In the genomic region with DNA sequence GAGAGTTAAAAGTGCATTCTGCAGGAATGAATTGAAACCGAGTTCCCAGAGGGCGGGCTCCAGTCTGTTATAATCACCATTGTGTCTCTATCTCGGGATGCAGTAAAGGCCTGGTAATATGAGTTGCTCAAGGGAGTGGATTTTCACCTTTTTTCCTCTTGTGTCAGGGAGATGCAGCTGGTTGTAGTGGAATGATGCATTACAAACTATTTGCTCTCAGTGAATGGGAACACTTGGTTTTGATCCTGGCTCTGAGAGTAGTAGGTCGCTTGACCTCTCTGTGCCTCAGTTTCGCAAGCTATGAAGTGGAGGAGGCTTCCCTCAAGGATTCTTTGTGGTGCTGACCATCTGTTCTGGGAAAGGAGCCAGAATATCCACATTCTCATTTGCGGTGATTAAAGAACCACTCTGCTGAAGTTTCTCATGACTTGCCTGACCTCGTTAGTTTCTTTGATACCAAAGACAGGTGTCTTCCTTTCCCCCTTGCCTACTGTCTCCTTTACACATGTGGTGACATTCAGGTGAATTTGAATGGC, we compare ENCODE assay signal across 10 cellular contexts.
A peak's percentile ranks its signal among the peaks of the same experiment; 100 is the strongest.
DNase-seq lines count a peak whose midpoint lies in the region; ATAC-seq and TF ChIP-seq lines count a peak whose summit lies in the region.
"Had no signal": no experiment of that assay in that cellular context is flagged by ENCODE, and none has a peak within 500 bp of the region (broad histone marks: within the 10 kb centered on the region; RNA-seq: fewer than 3 reads in every experiment).

No MANE protein-coding gene starts in this region.

- peaks cover 35% of the 10 kb centered on the region for H3K4me1 Mint-ChIP-seq in central memory CD8-positive, alpha-beta T cell
- H3K4me1 Mint-ChIP-seq in mesothelial cell of epicardium (peaks cover 48% of the 10 kb centered on the region), immature natural killer cell (peaks cover 23 to 34% of the 10 kb centered on the region in 2 donors)

- H3K14ac ChIP-seq in IMR-90 (replicated peaks; ENCODE audit: low read depth, low read length): no peak overlapping the region

- peaks cover 0 to 29% of the 10 kb centered on the region in 2 experiments; a peak in 2 of 4 replicates for H3K79me1 ChIP-seq in IMR-90 (ENCODE audit: low read depth in 1 of 2, low read length in 2 of 2)

- peaks cover 0 to 16% (median 0%) of the 10 kb centered on the region in 11 experiments; a peak in 2 of 22 replicates for H3K36me3 ChIP-seq in BLaER1 treated with 17β-estradiol and CSF1 and Interleukin-3, amounts not matched to agents 10 nM and 100 nM
- no peaks in the 10 kb centered on the region for H3K36me3 ChIP-seq in IMR-90 (ENCODE audit: control insufficient read depth, insufficient read depth, low read length)

- TF ChIP-seq POLR2A in IMR-90 (IDR thresholded peaks at IDR 0.05; ENCODE audit: low read depth, low read length): no peak

- CTCF ChIA-PET in IMR-90 (lab: Yijun Ruan, JAX): no interaction called here

- DNase-seq in IMR-90 (peak; percentile 95), mesothelial cell of epicardium (ENCODE audit: low spot score in 2 of 2, unreplicated experiment in 2 of 2) (no peak), immature natural killer cell (no peak), GM13976 (ENCODE audit: low spot score) (no peak), midbrain (lab: John Stamatoyannopoulos, UW) (no peak)
- DNase-seq in central memory CD8-positive, alpha-beta T cell (ENCODE audit: low spot score in 2 of 2): no peak
- DNase-seq: amniotic stem cell, NCI-H1048 had no signal

- TF ChIP-seq CTCF in IMR-90 (conservative IDR thresholded peaks at IDR 0.05; ENCODE audit: low read depth, low read length) (no peak), mesothelial cell of epicardium (IDR thresholded peaks at IDR 0.05; ENCODE audit: unreplicated experiment) (no peak), GM13976 (IDR thresholded peaks at IDR 0.05; ENCODE audit: borderline replicate concordance, control extremely low read depth, extremely low read depth, insufficient read depth, missing control alignments) (no peak)

- H3K36me3 Mint-ChIP-seq in central memory CD8-positive, alpha-beta T cell (ENCODE audit: insufficient read depth): peaks cover 4% of the 10 kb centered on the region
- no peaks in the 10 kb centered on the region for H3K36me3 Mint-ChIP-seq in mesothelial cell of epicardium
- H3K36me3 Mint-ChIP-seq in immature natural killer cell: peaks cover 0 to 13% (median 0%) of the 10 kb centered on the region in 3 donors

- BruUV-seq in IMR-90 (replicated peaks; lab: Mats Ljungman, UMichigan): no TSS peak

- H3K27me3 Mint-ChIP-seq in central memory CD8-positive, alpha-beta T cell: no peaks in the 10 kb centered on the region
- peaks cover 2% of the 10 kb centered on the region for H3K27me3 Mint-ChIP-seq in mesothelial cell of epicardium (ENCODE audit: low read depth)
- no peaks in the 10 kb centered on the region for H3K27me3 Mint-ChIP-seq in immature natural killer cell (ENCODE audit: low read depth in 3 of 3)

- H4K91ac ChIP-seq in IMR-90 (ENCODE audit: insufficient read depth, low read depth, low read length): no peak overlapping the region

- no peak for TF ChIP-seq RAD21 in IMR-90 (IDR thresholded peaks at IDR 0.05; ENCODE audit: low read length)

- intact Hi-C loops in IMR-90 (cut with micrococcal nuclease): loop anchor here (10.0 kb wide), 3 partner anchors 302 to 462 kb away; no protein-coding TSS in a partner anchor

- H2BK20ac ChIP-seq in IMR-90 (ENCODE audit: low read depth, low read length): no peak overlapping the region

- H3K18ac ChIP-seq in IMR-90 (ENCODE audit: low read depth, low read length): no peak overlapping the region

- peaks cover 0 to 97% (median 0%) of the 10 kb centered on the region in 11 experiments; a peak in 9 of 22 replicates for H4K20me1 ChIP-seq in BLaER1 treated with 17β-estradiol and CSF1 and Interleukin-3, amounts not matched to agents 10 nM and 100 nM
- H4K20me1 ChIP-seq in IMR-90 (ENCODE audit: insufficient read depth, low read length): peaks cover 46% of the 10 kb centered on the region; the same call in 1 of the 2 replicates

- H2BK5ac ChIP-seq in IMR-90 (ENCODE audit: low read depth, low read length, poor library complexity, severe bottlenecking): no peak overlapping the region

- no peaks in the 10 kb centered on the region for H3K27me3 ChIP-seq in BLaER1 treated with 17β-estradiol and CSF1 and Interleukin-3, amounts not matched to agents 10 nM and 100 nM
- H3K27me3 ChIP-seq in IMR-90 (ENCODE audit: control insufficient read depth, insufficient read depth, low read length): no peaks in the 10 kb centered on the region

- H2AFZ ChIP-seq in IMR-90 (replicated peaks; ENCODE audit: low read length, poor library complexity): no peak overlapping the region

- H2BK120ac ChIP-seq in IMR-90 (ENCODE audit: low read depth, low read length): no peak overlapping the region

- H2AK5ac ChIP-seq in IMR-90 (ENCODE audit: low read depth, low read length): no peak overlapping the region

- H3K4me3 ChIP-seq in BLaER1 treated with 17β-estradiol and CSF1 and Interleukin-3, amounts not matched to agents 10 nM and 100 nM: no peak overlapping the region; a peak in 1 of 20 replicates
- no peak overlapping the region for H3K4me3 ChIP-seq in IMR-90 (ENCODE audit: insufficient read depth, low read depth, low read length)

- ATAC-seq in IMR-90 (ENCODE audit: low read depth) (peak; percentile 35), HG02884 (IDR thresholded peaks at IDR 0.05; ENCODE audit: unreplicated experiment) (no peak)
- ATAC-seq in central memory CD8-positive, alpha-beta T cell (replicated peaks; ENCODE audit: extremely low read depth, poor library complexity, severe bottlenecking): no peak

- H2AK9ac ChIP-seq in IMR-90 (replicated peaks; ENCODE audit: low read depth, low read length, poor library complexity): no peak overlapping the region

- H2BK15ac ChIP-seq in IMR-90 (ENCODE audit: low read depth, low read length): no peak overlapping the region

- POLR2A ChIA-PET in IMR-90 (lab: Charles Lee; ENCODE audit: unreplicated experiment): no interaction called here

- no peak overlapping the region for H4K8ac ChIP-seq in IMR-90 (ENCODE audit: low read depth in 2 of 2, low read length in 2 of 2)

- in situ Hi-C loops in IMR-90 (cut with MboI; ENCODE audit: low sequenced_read_pairs): loop anchor here (10.0 kb wide), 3 partner anchors 112 to 722 kb away; no protein-coding TSS in a partner anchor
- in situ Hi-C loops in GM13976 (cut with MboI; ENCODE audit: low sequenced_read_pairs, unreplicated experiment): no loop called here

- peaks cover 51 to 100% (median 88%) of the 10 kb centered on the region in 10 experiments for H3K4me1 ChIP-seq in BLaER1 treated with 17β-estradiol and CSF1 and Interleukin-3, amounts not matched to agents 10 nM and 100 nM
- H3K4me1 ChIP-seq in IMR-90 (ENCODE audit: control insufficient read depth, insufficient read depth, low read length): peaks cover 27% of the 10 kb centered on the region

- dilution Hi-C loops in IMR-90 (cut with HindIII; ENCODE audit: low sequenced_read_pairs, unreplicated experiment): no loop called here

- H3K56ac ChIP-seq in IMR-90 (ENCODE audit: extremely low read depth, insufficient read depth, low read length): no peak overlapping the region

- peaks cover 22% of the 10 kb centered on the region for H3K9me1 ChIP-seq in IMR-90 (ENCODE audit: insufficient read depth, low read length)

- peak overlapping the region in 5 of 11 experiments; percentile 12 to 67 (median 55); a peak in 5 of 22 replicates for H3K27ac ChIP-seq in BLaER1 treated with 17β-estradiol and CSF1 and Interleukin-3, amounts not matched to agents 10 nM and 100 nM
- no peak overlapping the region for H3K27ac ChIP-seq in IMR-90 (ENCODE audit: insufficient read depth, low read length)

- no peak overlapping the region for H3K4me3 Mint-ChIP-seq in central memory CD8-positive, alpha-beta T cell
- H3K4me3 Mint-ChIP-seq in mesothelial cell of epicardium: no peak overlapping the region
- no peak overlapping the region for H3K4me3 Mint-ChIP-seq in immature natural killer cell

- 56% methylated on average over 2 of the region's 7 CpGs; no CpG with 5 or more reads in 1 of the 2 experiments for WGBS in IMR-90 (ENCODE audit: extremely low coverage in 2 of 2, insufficient read length in 1 of 2), 2 experiments

- no peak overlapping the region for H3K23ac ChIP-seq in IMR-90 (ENCODE audit: low read depth, low read length)

- no peak overlapping the region for H4K5ac ChIP-seq in IMR-90 (ENCODE audit: low read depth, low read length)

- H3K4me2 ChIP-seq in BLaER1 treated with 17β-estradiol and CSF1 and Interleukin-3, amounts not matched to agents 10 nM and 100 nM: peak overlapping the region; percentile 50 to 92 (median 76)
- no peak overlapping the region for H3K4me2 ChIP-seq in IMR-90 (ENCODE audit: low read depth, low read length)

- peak overlapping the region; percentile 49 for H3K27ac Mint-ChIP-seq in central memory CD8-positive, alpha-beta T cell (ENCODE audit: low read depth)
- H3K27ac Mint-ChIP-seq in mesothelial cell of epicardium: peak overlapping the region; percentile 89
- H3K27ac Mint-ChIP-seq in immature natural killer cell: peak overlapping the region in 3 of 6 donors; percentile 27 to 59 (median 52)

- no peaks in the 10 kb centered on the region for H3K9me3 Mint-ChIP-seq in central memory CD8-positive, alpha-beta T cell
- no peaks in the 10 kb centered on the region for H3K9me3 Mint-ChIP-seq in mesothelial cell of epicardium
- no peaks in the 10 kb centered on the region for H3K9me3 Mint-ChIP-seq in immature natural killer cell

- H3K9me3 ChIP-seq in BLaER1 treated with 17β-estradiol and CSF1 and Interleukin-3, amounts not matched to agents 10 nM and 100 nM (replicated peaks in 1 of 11): no peaks in the 10 kb centered on the region
- no peaks in the 10 kb centered on the region for H3K9me3 ChIP-seq in IMR-90 (ENCODE audit: control insufficient read depth, insufficient read depth, low read length)

- H3K9ac ChIP-seq in BLaER1 treated with 17β-estradiol and CSF1 and Interleukin-3, amounts not matched to agents 10 nM and 100 nM: peak overlapping the region in 4 of 11 experiments; percentile 47 to 59 (median 48); a peak in 6 of 22 replicates
- no peak overlapping the region for H3K9ac ChIP-seq in IMR-90 (ENCODE audit: low read depth, low read length)

- H3K4ac ChIP-seq in IMR-90 (ENCODE audit: low read depth, low read length): no peak overlapping the region

TF ChIP-seq in IMR-90, 13 proteins besides CTCF, POLR2A, EP300 and RAD21:
- TF ChIP-seq RCOR1 (IDR thresholded peaks at IDR 0.05; ENCODE audit: insufficient replicate concordance, low read length) (peak; percentile 98), FOS (IDR thresholded peaks at IDR 0.05; ENCODE audit: low read depth, low read length) (no peak), BHLHE40 (IDR thresholded peaks at IDR 0.05; ENCODE audit: low read depth, low read length) (no peak), CEBPB (IDR thresholded peaks at IDR 0.05; ENCODE audit: low read depth, low read length) (peak; percentile 93)
